ENCODE assay signal across 1 cellular context in the genomic region with DNA sequence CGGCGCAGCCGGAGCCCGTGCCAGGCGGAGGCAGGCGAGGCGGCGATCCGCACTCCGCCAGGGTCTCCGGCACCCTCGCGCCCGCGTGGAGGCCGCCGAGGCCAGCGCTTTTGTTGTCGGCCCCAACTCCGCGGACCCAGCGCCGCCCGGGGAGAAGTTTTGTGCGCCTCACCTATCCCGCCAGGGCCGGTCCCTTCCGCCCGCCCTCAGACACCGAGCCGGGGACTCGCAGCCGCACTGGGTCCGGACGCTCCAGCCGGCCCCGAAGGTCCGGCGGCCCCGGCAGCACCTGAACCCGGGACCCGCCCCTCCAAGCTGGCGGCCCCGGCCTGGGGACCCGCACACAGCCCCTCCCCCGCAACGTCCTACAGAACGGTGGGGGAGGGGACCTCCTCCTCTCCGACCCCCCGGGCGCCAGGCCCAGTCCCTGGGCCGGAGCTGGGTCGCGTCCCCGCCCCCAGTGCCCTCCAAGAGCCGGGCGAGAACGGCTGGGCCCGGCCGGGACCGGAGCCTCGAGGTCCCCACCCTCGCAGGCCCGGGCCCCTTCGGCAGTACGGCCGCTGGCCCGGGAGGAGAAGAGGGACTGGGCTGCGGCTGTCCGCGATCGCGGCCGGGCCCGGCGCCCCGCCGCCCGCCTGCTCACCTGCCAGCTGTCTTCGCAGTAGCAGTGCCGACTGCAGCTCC.
TF ChIP-seq lines count a peak whose summit lies in the region.

No MANE protein-coding gene starts in this region.

TF ChIP-seq in HepG2, 621 proteins besides CTCF, POLR2A, EP300 and RAD21 (continued from another document and continues in another):
- TF ChIP-seq AHDC1 (CRISPR knock-in tag; IDR thresholded peaks at IDR 0.05; ENCODE audit: borderline replicate concordance) (no peak), ATF7 (IDR thresholded peaks at IDR 0.05) (no peak), ATF7 (CRISPR knock-in tag; IDR thresholded peaks at IDR 0.05) (peak; percentile 59; the same call in 1 of the 2 replicates), ARID4A (CRISPR knock-in tag; IDR thresholded peaks at IDR 0.05; ENCODE audit: borderline replicate concordance) (no peak), PATZ1 (CRISPR knock-in tag; IDR thresholded peaks at IDR 0.05) (peak; percentile 70), ETV5 (CRISPR knock-in tag; IDR thresholded peaks at IDR 0.05; ENCODE audit: borderline replicate concordance) (0 out of 2 replicates have a peak, but pooled peaks have one; percentile 12), ZNF138 (CRISPR knock-in tag; IDR thresholded peaks at IDR 0.05; ENCODE audit: low read depth) (peak; percentile 65; the same call in 1 of the 2 replicates), PAX8 (CRISPR knock-in tag; IDR thresholded peaks at IDR 0.05; ENCODE audit: borderline replicate concordance) (peak; percentile 83; the same call in 1 of the 2 replicates), ZNF687 (CRISPR knock-in tag; IDR thresholded peaks at IDR 0.05) (no peak), ZSCAN25 (CRISPR knock-in tag; IDR thresholded peaks at IDR 0.05) (peak; percentile 8; the same call in 1 of the 2 replicates), ZMYM3 (CRISPR knock-in tag; IDR thresholded peaks at IDR 0.05) (no peak), ATF1 (CRISPR knock-in tag; IDR thresholded peaks at IDR 0.05) (no peak), SOX5 (CRISPR knock-in tag; IDR thresholded peaks at IDR 0.05; ENCODE audit: borderline replicate concordance) (no peak), PLRG1 (conservative IDR thresholded peaks at IDR 0.05) (no peak), ZNF768 (CRISPR knock-in tag; IDR thresholded peaks at IDR 0.05) (no peak), CC2D1A (CRISPR knock-in tag; IDR thresholded peaks at IDR 0.05) (no peak), NRL (CRISPR knock-in tag; IDR thresholded peaks at IDR 0.05; ENCODE audit: borderline replicate concordance) (no peak), ZNF510 (CRISPR knock-in tag; IDR thresholded peaks at IDR 0.05; ENCODE audit: low read depth) (no peak), GATA4 (IDR thresholded peaks at IDR 0.05; ENCODE audit: borderline replicate concordance, low read depth) (no peak)
- TF ChIP-seq, protein P1, sequence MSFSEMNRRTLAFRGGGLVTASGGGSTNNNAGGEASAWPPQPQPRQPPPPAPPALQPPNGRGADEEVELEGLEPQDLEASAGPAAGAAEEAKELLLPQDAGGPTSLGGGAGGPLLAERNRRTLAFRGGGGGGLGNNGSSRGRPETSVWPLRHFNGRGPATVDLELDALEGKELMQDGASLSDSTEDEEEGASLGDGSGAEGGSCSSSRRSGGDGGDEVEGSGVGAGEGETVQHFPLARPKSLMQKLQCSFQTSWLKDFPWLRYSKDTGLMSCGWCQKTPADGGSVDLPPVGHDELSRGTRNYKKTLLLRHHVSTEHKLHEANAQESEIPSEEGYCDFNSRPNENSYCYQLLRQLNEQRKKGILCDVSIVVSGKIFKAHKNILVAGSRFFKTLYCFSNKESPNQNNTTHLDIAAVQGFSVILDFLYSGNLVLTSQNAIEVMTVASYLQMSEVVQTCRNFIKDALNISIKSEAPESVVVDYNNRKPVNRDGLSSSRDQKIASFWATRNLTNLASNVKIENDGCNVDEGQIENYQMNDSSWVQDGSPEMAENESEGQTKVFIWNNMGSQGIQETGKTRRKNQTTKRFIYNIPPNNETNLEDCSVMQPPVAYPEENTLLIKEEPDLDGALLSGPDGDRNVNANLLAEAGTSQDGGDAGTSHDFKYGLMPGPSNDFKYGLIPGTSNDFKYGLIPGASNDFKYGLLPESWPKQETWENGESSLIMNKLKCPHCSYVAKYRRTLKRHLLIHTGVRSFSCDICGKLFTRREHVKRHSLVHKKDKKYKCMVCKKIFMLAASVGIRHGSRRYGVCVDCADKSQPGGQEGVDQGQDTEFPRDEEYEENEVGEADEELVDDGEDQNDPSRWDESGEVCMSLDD (CRISPR knock-in tag; IDR thresholded peaks at IDR 0.05; ENCODE audit: borderline replicate concordance): no peak
- TF ChIP-seq, protein P2, sequence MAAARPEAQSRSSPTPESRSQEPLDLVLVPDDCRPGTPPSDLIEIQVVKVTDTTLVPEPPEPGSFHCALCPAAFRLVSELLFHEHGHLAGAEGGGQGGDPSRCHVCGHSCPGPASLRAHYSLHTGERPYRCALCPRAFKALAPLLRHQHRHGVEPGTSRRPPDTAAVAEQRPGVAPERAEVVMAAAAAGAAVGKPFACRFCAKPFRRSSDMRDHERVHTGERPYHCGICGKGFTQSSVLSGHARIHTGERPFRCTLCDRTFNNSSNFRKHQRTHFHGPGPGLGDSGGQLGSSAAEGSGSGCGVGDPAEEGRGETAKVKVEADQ (CRISPR knock-in tag; IDR thresholded peaks at IDR 0.05; ENCODE audit: borderline replicate concordance): no peak
- TF ChIP-seq, protein P3, sequence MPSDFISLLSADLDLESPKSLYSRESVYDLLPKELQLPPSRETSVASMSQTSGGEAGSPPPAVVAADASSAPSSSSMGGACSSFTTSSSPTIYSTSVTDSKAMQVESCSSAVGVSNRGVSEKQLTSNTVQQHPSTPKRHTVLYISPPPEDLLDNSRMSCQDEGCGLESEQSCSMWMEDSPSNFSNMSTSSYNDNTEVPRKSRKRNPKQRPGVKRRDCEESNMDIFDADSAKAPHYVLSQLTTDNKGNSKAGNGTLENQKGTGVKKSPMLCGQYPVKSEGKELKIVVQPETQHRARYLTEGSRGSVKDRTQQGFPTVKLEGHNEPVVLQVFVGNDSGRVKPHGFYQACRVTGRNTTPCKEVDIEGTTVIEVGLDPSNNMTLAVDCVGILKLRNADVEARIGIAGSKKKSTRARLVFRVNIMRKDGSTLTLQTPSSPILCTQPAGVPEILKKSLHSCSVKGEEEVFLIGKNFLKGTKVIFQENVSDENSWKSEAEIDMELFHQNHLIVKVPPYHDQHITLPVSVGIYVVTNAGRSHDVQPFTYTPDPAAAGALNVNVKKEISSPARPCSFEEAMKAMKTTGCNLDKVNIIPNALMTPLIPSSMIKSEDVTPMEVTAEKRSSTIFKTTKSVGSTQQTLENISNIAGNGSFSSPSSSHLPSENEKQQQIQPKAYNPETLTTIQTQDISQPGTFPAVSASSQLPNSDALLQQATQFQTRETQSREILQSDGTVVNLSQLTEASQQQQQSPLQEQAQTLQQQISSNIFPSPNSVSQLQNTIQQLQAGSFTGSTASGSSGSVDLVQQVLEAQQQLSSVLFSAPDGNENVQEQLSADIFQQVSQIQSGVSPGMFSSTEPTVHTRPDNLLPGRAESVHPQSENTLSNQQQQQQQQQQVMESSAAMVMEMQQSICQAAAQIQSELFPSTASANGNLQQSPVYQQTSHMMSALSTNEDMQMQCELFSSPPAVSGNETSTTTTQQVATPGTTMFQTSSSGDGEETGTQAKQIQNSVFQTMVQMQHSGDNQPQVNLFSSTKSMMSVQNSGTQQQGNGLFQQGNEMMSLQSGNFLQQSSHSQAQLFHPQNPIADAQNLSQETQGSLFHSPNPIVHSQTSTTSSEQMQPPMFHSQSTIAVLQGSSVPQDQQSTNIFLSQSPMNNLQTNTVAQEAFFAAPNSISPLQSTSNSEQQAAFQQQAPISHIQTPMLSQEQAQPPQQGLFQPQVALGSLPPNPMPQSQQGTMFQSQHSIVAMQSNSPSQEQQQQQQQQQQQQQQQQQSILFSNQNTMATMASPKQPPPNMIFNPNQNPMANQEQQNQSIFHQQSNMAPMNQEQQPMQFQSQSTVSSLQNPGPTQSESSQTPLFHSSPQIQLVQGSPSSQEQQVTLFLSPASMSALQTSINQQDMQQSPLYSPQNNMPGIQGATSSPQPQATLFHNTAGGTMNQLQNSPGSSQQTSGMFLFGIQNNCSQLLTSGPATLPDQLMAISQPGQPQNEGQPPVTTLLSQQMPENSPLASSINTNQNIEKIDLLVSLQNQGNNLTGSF (CRISPR knock-in tag; IDR thresholded peaks at IDR 0.05): no peak
